In the genomic region with DNA sequence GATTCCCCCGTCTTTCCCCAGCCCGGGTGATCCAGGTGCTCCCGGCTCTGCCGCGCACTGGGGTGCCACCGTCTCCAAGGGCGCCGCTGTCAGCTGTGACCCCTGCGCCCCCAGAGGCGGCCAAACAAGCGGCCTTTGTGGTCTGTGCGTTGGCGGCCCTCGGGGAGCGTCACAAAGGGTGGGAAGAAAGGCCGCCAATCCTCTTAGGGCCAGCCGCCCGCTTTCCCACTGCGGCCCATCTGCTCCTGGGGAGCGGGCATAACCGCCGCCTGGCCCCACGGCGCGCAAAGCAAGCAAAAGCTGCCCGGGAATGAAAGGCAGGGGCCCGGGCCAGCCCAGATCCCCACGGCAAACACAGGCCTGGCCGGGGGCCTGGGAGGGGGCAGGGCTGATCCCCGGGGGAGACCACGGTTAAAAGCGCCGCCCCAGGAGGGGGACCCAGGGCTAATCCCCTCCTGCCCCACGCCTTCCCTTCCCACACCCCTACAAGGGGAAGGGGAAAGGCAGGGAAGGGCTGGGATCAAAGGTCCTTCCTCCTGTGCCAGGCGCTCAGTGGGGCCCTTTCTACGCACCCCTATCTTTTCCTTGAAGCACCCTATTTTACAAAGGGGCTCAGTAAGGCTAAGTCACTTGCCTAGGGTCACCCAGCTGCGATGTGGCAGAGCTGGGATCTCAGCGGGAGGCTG, we compare ENCODE assay signal across 1 cellular context.
TF ChIP-seq lines count a peak whose summit lies in the region.

No MANE protein-coding gene starts in this region.

TF ChIP-seq in H1, 55 proteins besides CTCF, POLR2A, EP300 and RAD21:
- TF ChIP-seq CHD1 (IDR thresholded peaks at IDR 0.05; ENCODE audit: low read depth, low read length) (no peak), GABPA (IDR thresholded peaks at IDR 0.05; ENCODE audit: borderline replicate concordance, insufficient read depth, low read length) (no peak), CHD2 (IDR thresholded peaks at IDR 0.05; ENCODE audit: low read length) (no peak), SIRT6 (IDR thresholded peaks at IDR 0.05; ENCODE audit: low read length) (no peak), SUZ12 (IDR thresholded peaks at IDR 0.05; ENCODE audit: low read length) (no peak)
